8 cellular contexts compared by ENCODE assay signal in genomic region chr10:17062493-17063487, GRCh38.
DNase-seq lines count a peak whose midpoint lies in the region; ATAC-seq and TF ChIP-seq lines count a peak whose summit lies in the region.

No MANE protein-coding gene starts in this region.

- 68 to 79% methylated on average over 9 of the region's 9 CpGs for WGBS in thyroid gland, 2 donors

- TSS peak; percentile 80 for BruUV-seq in MCF 10A (replicated peaks; lab: Mats Ljungman, UMichigan)

- intact Hi-C loops in MCF 10A (cut with micrococcal nuclease): loop anchor here (1.0 to 10.0 kb wide), 4 partner anchors 33 to 208 kb away; partner anchors contain the start of gene VIM
- intact Hi-C loops in thyroid gland (cut with DNase I): no loop called here

- H3K36me3 ChIP-seq in thyroid gland: no peaks in the 10 kb centered on the region

- TF ChIP-seq CTCF in MCF 10A (IDR thresholded peaks at IDR 0.05; ENCODE audit: unreplicated experiment): no peak
- no peak for TF ChIP-seq CTCF in thyroid gland (IDR thresholded peaks at IDR 0.05)

- no peaks in the 10 kb centered on the region for H3K9me3 ChIP-seq in thyroid gland

- peak overlapping the region; percentile 51 for H3K4me3 Mint-ChIP-seq in MCF 10A (ENCODE audit: unreplicated experiment)

- POLR2A ChIA-PET in MCF 10A (lab: Yijun Ruan, JAX): interaction anchor here (0.7 to 5.3 kb wide), 12 partner anchors 12 to 983 kb away, joined by 3 to 27 read pairs (median 3); partner anchors contain the start of gene VIM

- TF ChIP-seq POLR2A in thyroid gland (IDR thresholded peaks at IDR 0.05): no peak

- CTCF ChIA-PET in MCF 10A (lab: Yijun Ruan, JAX): interaction anchor here (0.6 to 1.1 kb wide), 5 partner anchors 32 to 636 kb away, joined by 3 read pairs; no protein-coding TSS in a partner anchor

- H3K27ac ChIP-seq in thyroid gland: peak overlapping the region in 2 of 3 donors; percentile 3 to 66

- no peaks in the 10 kb centered on the region for H3K27me3 ChIP-seq in thyroid gland

- peaks cover 0 to 13% of the 10 kb centered on the region in 2 donors for H3K4me1 ChIP-seq in thyroid gland

- H3K36me3 Mint-ChIP-seq in MCF 10A (ENCODE audit: insufficient read depth, unreplicated experiment): peaks cover 7% of the 10 kb centered on the region

- H3K4me1 Mint-ChIP-seq in MCF 10A (ENCODE audit: insufficient read depth, unreplicated experiment): peaks cover 49% of the 10 kb centered on the region

- no peak overlapping the region for H3K4me3 ChIP-seq in thyroid gland (replicated peaks in 1 of 3)

- no peak for ATAC-seq in HG03196 (IDR thresholded peaks at IDR 0.05; ENCODE audit: unreplicated experiment)
- no peak for ATAC-seq in GM19463 (IDR thresholded peaks at IDR 0.05; ENCODE audit: unreplicated experiment)
- no peak for ATAC-seq in HG03175 (IDR thresholded peaks at IDR 0.05; ENCODE audit: unreplicated experiment)

- no peaks in the 10 kb centered on the region for H3K9me3 Mint-ChIP-seq in MCF 10A (ENCODE audit: unreplicated experiment)

- no peaks in the 10 kb centered on the region for H3K27me3 Mint-ChIP-seq in MCF 10A (ENCODE audit: insufficient read depth, unreplicated experiment)

- peak overlapping the region; percentile 63 for H3K27ac Mint-ChIP-seq in MCF 10A (ENCODE audit: low read depth, unreplicated experiment)

- DNase-seq in HPDE6-E6E7 (ENCODE audit: extremely low spot score): peak; percentile 45
- peak; percentile 72 for DNase-seq in MCF 10A (ENCODE audit: unreplicated experiment)
- DNase-seq in kidney glomerular epithelial cell (lab: John Stamatoyannopoulos, UW): peak; percentile 98
- DNase-seq in thyroid gland: no peak
- DNase-seq in NCI-H510A treated with DMSO at 0.1 percent for 48 hours (lab: John Stamatoyannopoulos, UW): no peak

Comparison
In these comparisons a context has a peak if more than half of its experiments do, and no peak if none do; other contexts are left out.
1. DNase-seq: peak in HPDE6-E6E7 (single experiment), MCF 10A (single experiment) and kidney glomerular epithelial cell (single experiment); none in thyroid gland (0 of 2) and NCI-H510A treated with DMSO at 0.1 percent for 48 hours (single experiment).